ENCODE assay signal across 25 cellular contexts in genomic region chr10:116097239-116097751, GRCh38.
DNase-seq lines count a peak whose midpoint lies in the region; ATAC-seq and FAIRE-seq lines count a peak whose summit lies in the region.
"Had no signal": no experiment of that assay in that cellular context is flagged by ENCODE, and none has a peak within 500 bp of the region (broad histone marks: within the 10 kb centered on the region; RNA-seq: fewer than 3 reads in every experiment).

No MANE protein-coding gene starts in this region.

- H3K36me3 Mint-ChIP-seq in activated CD4-positive, alpha-beta T cell treated with anti-CD3 and anti-CD28 coated beads, Interleukin-2, amount 10 ng/mL, durations not matched to agents 7 days and 5 days (ENCODE audit: low read depth): no peaks in the 10 kb centered on the region
- no peaks in the 10 kb centered on the region for H3K36me3 Mint-ChIP-seq in activated naive CD8-positive, alpha-beta T cell treated with anti-CD3 and anti-CD28 coated beads, Interleukin-2, amount 50 U/mL, for 24 hours (ENCODE audit: low read depth)
- no peaks in the 10 kb centered on the region for H3K36me3 Mint-ChIP-seq in T-helper 2 cell treated with Interferon-gamma antibody and Interleukin-4, amounts not matched to agents 5 μg/mL and 100 μg/mL, for 36 hours (ENCODE audit: low read depth)
- H3K36me3 Mint-ChIP-seq: activated naive CD4-positive, alpha-beta T cell treated with anti-CD3 and anti-CD28 coated beads, Interleukin-2, amount 50 U/mL, for 24 hours; stimulated activated naive B cell treated with anti-CD40 and anti-IgM and Interleukin-4, amounts not matched to agents 10 μg/mL and 1 μg/mL and 100 μg/mL, for 72 hours had no signal

- no peaks in the 10 kb centered on the region for H3K27me3 Mint-ChIP-seq in activated CD4-positive, alpha-beta T cell treated with anti-CD3 and anti-CD28 coated beads, Interleukin-2, amount 10 ng/mL, durations not matched to agents 7 days and 5 days
- H3K27me3 Mint-ChIP-seq in activated naive CD8-positive, alpha-beta T cell treated with anti-CD3 and anti-CD28 coated beads, Interleukin-2, amount 50 U/mL, for 24 hours: peaks cover 2% of the 10 kb centered on the region
- no peaks in the 10 kb centered on the region for H3K27me3 Mint-ChIP-seq in T-helper 2 cell treated with Interferon-gamma antibody and Interleukin-4, amounts not matched to agents 5 μg/mL and 100 μg/mL, for 36 hours (ENCODE audit: low read depth)
- H3K27me3 Mint-ChIP-seq: activated naive CD4-positive, alpha-beta T cell treated with anti-CD3 and anti-CD28 coated beads, Interleukin-2, amount 50 U/mL, for 24 hours had no signal

- no peak overlapping the region for H3K4me3 Mint-ChIP-seq in activated CD4-positive, alpha-beta T cell treated with anti-CD3 and anti-CD28 coated beads, Interleukin-2, amount 10 ng/mL, durations not matched to agents 7 days and 5 days
- H3K4me3 Mint-ChIP-seq in activated naive CD8-positive, alpha-beta T cell treated with anti-CD3 and anti-CD28 coated beads, Interleukin-2, amount 50 U/mL, for 24 hours: no peak overlapping the region
- H3K4me3 Mint-ChIP-seq in T-helper 2 cell treated with Interferon-gamma antibody and Interleukin-4, amounts not matched to agents 5 μg/mL and 100 μg/mL, for 36 hours: no peak overlapping the region
- H3K4me3 Mint-ChIP-seq: activated CD8-positive, alpha-beta T cell treated with anti-CD3 and anti-CD28 coated beads, Interleukin-2, amount 10 ng/mL, durations not matched to agents 7 days and 5 days; activated naive CD4-positive, alpha-beta T cell treated with anti-CD3 and anti-CD28 coated beads, Interleukin-2, amount 50 U/mL, for 24 hours; activated T-cell treated with anti-CD3 and anti-CD28 coated beads, Interleukin-2, amount 50 U/mL, for 72 hours; stimulated activated naive B cell treated with anti-CD40 and anti-IgM and Interleukin-4, amounts not matched to agents 10 μg/mL and 1 μg/mL and 100 μg/mL, for 72 hours had no signal

- H3K4me1 Mint-ChIP-seq in activated CD4-positive, alpha-beta T cell treated with anti-CD3 and anti-CD28 coated beads, Interleukin-2, amount 10 ng/mL, durations not matched to agents 7 days and 5 days: no peaks in the 10 kb centered on the region
- no peaks in the 10 kb centered on the region for H3K4me1 Mint-ChIP-seq in activated naive CD8-positive, alpha-beta T cell treated with anti-CD3 and anti-CD28 coated beads, Interleukin-2, amount 50 U/mL, for 24 hours
- no peaks in the 10 kb centered on the region for H3K4me1 Mint-ChIP-seq in T-helper 2 cell treated with Interferon-gamma antibody and Interleukin-4, amounts not matched to agents 5 μg/mL and 100 μg/mL, for 36 hours (ENCODE audit: low read depth)
- H3K4me1 Mint-ChIP-seq: activated naive CD4-positive, alpha-beta T cell treated with anti-CD3 and anti-CD28 coated beads, Interleukin-2, amount 50 U/mL, for 24 hours; stimulated activated naive B cell treated with anti-CD40 and anti-IgM and Interleukin-4, amounts not matched to agents 10 μg/mL and 1 μg/mL and 100 μg/mL, for 72 hours had no signal

- CTCF ChIA-PET in activated CD4-positive, alpha-beta T cell treated with anti-CD3 and anti-CD28 coated beads, Interleukin-2, amount 10 ng/mL, durations not matched to agents 7 days and 5 days (lab: Charles Lee): no interaction called here

- no peak for ATAC-seq in activated naive CD8-positive, alpha-beta T cell treated with anti-CD3 and anti-CD28 coated beads, Interleukin-2, amount 50 U/mL, for 24 hours
- ATAC-seq: activated CD8-positive, alpha-beta T cell treated with anti-CD3 and anti-CD28 coated beads, Interleukin-2, amount 10 ng/mL, durations not matched to agents 7 days and 5 days; activated T-cell treated with anti-CD3 and anti-CD28 coated beads, Interleukin-2, amount 50 U/mL, for 72 hours; body of pancreas; Right ventricle myocardium inferior; stimulated activated naive B cell treated with anti-CD40 and anti-IgM and Interleukin-4, amounts not matched to agents 10 μg/mL and 1 μg/mL and 100 μg/mL, for 72 hours had no signal

- DNase-seq in RCC 7860 (ENCODE audit: low spot score) (peak; percentile 30), frontal cortex (ENCODE audit: low spot score in 2 of 2) (peak in 1 of 2 donors; percentile 22), myocyte (ENCODE audit: low read depth) (peak; percentile 89), superior temporal gyrus (ENCODE audit: extremely low spot score) (peak; percentile 87)
- no peak for DNase-seq in activated CD4-positive, alpha-beta T cell treated with anti-CD3 and anti-CD28 coated beads, Interleukin-2, amount 10 ng/mL, durations not matched to agents 7 days and 5 days
- no peak for DNase-seq in activated naive CD8-positive, alpha-beta T cell treated with anti-CD3 and anti-CD28 coated beads, Interleukin-2, amount 50 U/mL, for 24 hours
- DNase-seq in T-helper 2 cell treated with Interferon-gamma antibody and Interleukin-4, amounts not matched to agents 5 μg/mL and 100 μg/mL, for 36 hours (ENCODE audit: low spot score): no peak
- DNase-seq: activated CD8-positive, alpha-beta T cell treated with anti-CD3 and anti-CD28 coated beads, Interleukin-2, amount 10 ng/mL, durations not matched to agents 7 days and 5 days; activated T-cell treated with anti-CD3 and anti-CD28 coated beads, Interleukin-2, amount 50 U/mL, for 72 hours; AML-193; body of pancreas; Caco-2; colonic mucosa; EL; KBM-7; MV-4-11; NCI-H2029; NCI-H510A; sigmoid colon; stimulated activated naive B cell treated with anti-CD40 and anti-IgM and Interleukin-4, amounts not matched to agents 10 μg/mL and 1 μg/mL and 100 μg/mL, for 72 hours; tibial artery had no signal

- H3K9me3 Mint-ChIP-seq in activated CD4-positive, alpha-beta T cell treated with anti-CD3 and anti-CD28 coated beads, Interleukin-2, amount 10 ng/mL, durations not matched to agents 7 days and 5 days: no peaks in the 10 kb centered on the region
- H3K9me3 Mint-ChIP-seq in activated naive CD8-positive, alpha-beta T cell treated with anti-CD3 and anti-CD28 coated beads, Interleukin-2, amount 50 U/mL, for 24 hours: peaks cover 4% of the 10 kb centered on the region
- peaks cover 10% of the 10 kb centered on the region for H3K9me3 Mint-ChIP-seq in T-helper 2 cell treated with Interferon-gamma antibody and Interleukin-4, amounts not matched to agents 5 μg/mL and 100 μg/mL, for 36 hours
- H3K9me3 Mint-ChIP-seq: activated naive CD4-positive, alpha-beta T cell treated with anti-CD3 and anti-CD28 coated beads, Interleukin-2, amount 50 U/mL, for 24 hours had no signal

- no peak overlapping the region for H3K27ac Mint-ChIP-seq in activated CD4-positive, alpha-beta T cell treated with anti-CD3 and anti-CD28 coated beads, Interleukin-2, amount 10 ng/mL, durations not matched to agents 7 days and 5 days
- H3K27ac Mint-ChIP-seq in activated naive CD8-positive, alpha-beta T cell treated with anti-CD3 and anti-CD28 coated beads, Interleukin-2, amount 50 U/mL, for 24 hours: no peak overlapping the region
- no peak overlapping the region for H3K27ac Mint-ChIP-seq in T-helper 2 cell treated with Interferon-gamma antibody and Interleukin-4, amounts not matched to agents 5 μg/mL and 100 μg/mL, for 36 hours
- H3K27ac Mint-ChIP-seq: activated CD8-positive, alpha-beta T cell treated with anti-CD3 and anti-CD28 coated beads, Interleukin-2, amount 10 ng/mL, durations not matched to agents 7 days and 5 days; activated naive CD4-positive, alpha-beta T cell treated with anti-CD3 and anti-CD28 coated beads, Interleukin-2, amount 50 U/mL, for 24 hours; activated T-cell treated with anti-CD3 and anti-CD28 coated beads, Interleukin-2, amount 50 U/mL, for 72 hours; stimulated activated naive B cell treated with anti-CD40 and anti-IgM and Interleukin-4, amounts not matched to agents 10 μg/mL and 1 μg/mL and 100 μg/mL, for 72 hours had no signal

- POLR2A ChIA-PET in activated CD4-positive, alpha-beta T cell treated with anti-CD3 and anti-CD28 coated beads, Interleukin-2, amount 10 ng/mL, durations not matched to agents 7 days and 5 days (lab: Charles Lee): no interaction called here

- FAIRE-seq in RCC 7860 (lab: Jason Lieb, UNC): peak; percentile 66
- peak; percentile 82 for FAIRE-seq in frontal cortex (lab: Jason Lieb, UNC)
- FAIRE-seq: endothelial cell of umbilical vein, GM18507 had no signal

Comparison
In these comparisons a context has a peak if more than half of its experiments do, and no peak if none do; other contexts are left out.
1. DNase-seq: peak in RCC 7860 (single experiment), myocyte (single experiment) and superior temporal gyrus (single experiment); none in activated CD4-positive, alpha-beta T cell treated with anti-CD3 and anti-CD28 coated beads, Interleukin-2, amount 10 ng/mL, durations not matched to agents 7 days and 5 days (single experiment), activated naive CD8-positive, alpha-beta T cell treated with anti-CD3 and anti-CD28 coated beads, Interleukin-2, amount 50 U/mL, for 24 hours (single experiment) and T-helper 2 cell treated with Interferon-gamma antibody and Interleukin-4, amounts not matched to agents 5 μg/mL and 100 μg/mL, for 36 hours (single experiment).